In genomic region chr9:124658165-124659017, GRCh38 we compare ENCODE assay signal across 8 cellular contexts.
DNase-seq lines count a peak whose midpoint lies in the region; ATAC-seq and TF ChIP-seq lines count a peak whose summit lies in the region.

No MANE protein-coding gene starts in this region.

- peaks cover 35% of the 10 kb centered on the region for H3K4me1 Mint-ChIP-seq in CD4-positive, alpha-beta T cell (ENCODE audit: low read depth)
- peaks cover 12 to 37% (median 14%) of the 10 kb centered on the region in 3 donors for H3K4me1 Mint-ChIP-seq in naive B cell

- H3K9me3 Mint-ChIP-seq in CD4-positive, alpha-beta T cell: no peaks in the 10 kb centered on the region
- no peaks in the 10 kb centered on the region for H3K9me3 Mint-ChIP-seq in naive B cell

- peaks cover 4% of the 10 kb centered on the region for H3K27me3 ChIP-seq in CD4-positive, alpha-beta T cell (ENCODE audit: control insufficient read depth, insufficient read depth, low read length)

- POLR2A ChIA-PET in CD4-positive, alpha-beta T cell (lab: Charles Lee): interaction anchor here (0.6 to 1.3 kb wide), 6 partner anchors 9 to 41 kb away, joined by 3 to 6 read pairs (median 3); no protein-coding TSS in a partner anchor

- CTCF ChIA-PET in CD4-positive, alpha-beta T cell (lab: Charles Lee): no interaction called here

- ATAC-seq in CD4-positive, alpha-beta T cell (ENCODE audit: poor library complexity): peak; percentile 79
- peak; percentile 72 for ATAC-seq in HG03520 (IDR thresholded peaks at IDR 0.05; ENCODE audit: unreplicated experiment)
- peak; percentile 90 to 92 for ATAC-seq in naive B cell (ENCODE audit: low read depth in 2 of 2)

- intact Hi-C loops in CD4-positive, alpha-beta T cell (cut with DNase I, micrococcal nuclease): no loop called here

- H3K27ac Mint-ChIP-seq in CD4-positive, alpha-beta T cell: peak overlapping the region; percentile 92
- H3K27ac Mint-ChIP-seq in naive B cell: peak overlapping the region; percentile 49 to 96 (median 86)

- no peaks in the 10 kb centered on the region for H3K9me3 ChIP-seq in CD4-positive, alpha-beta T cell (ENCODE audit: control insufficient read depth, low read length)

- H3K4me3 Mint-ChIP-seq in CD4-positive, alpha-beta T cell: peak overlapping the region; percentile 90
- H3K4me3 Mint-ChIP-seq in naive B cell: peak overlapping the region; percentile 93 to 99 (median 96)

- peaks cover 10% of the 10 kb centered on the region for H3K27me3 Mint-ChIP-seq in CD4-positive, alpha-beta T cell
- no peaks in the 10 kb centered on the region for H3K27me3 Mint-ChIP-seq in naive B cell

- peak overlapping the region; percentile 72 for H3K4me3 ChIP-seq in fibroblast of pulmonary artery (replicated peaks; ENCODE audit: low read depth, low read length)

- H3K36me3 Mint-ChIP-seq in CD4-positive, alpha-beta T cell (ENCODE audit: low read depth): no peaks in the 10 kb centered on the region
- no peaks in the 10 kb centered on the region for H3K36me3 Mint-ChIP-seq in naive B cell

- DNase-seq in CD4-positive, alpha-beta T cell: peak in 7 of 10 experiments; percentile 1 to 43 (median 5)
- peak; percentile 49 for DNase-seq in GM19240 (ENCODE audit: insufficient read length, low spot score)
- DNase-seq in NCI-H526 (lab: John Stamatoyannopoulos, UW): peak; percentile 94 to 96
- DNase-seq in activated T-cell treated with anti-CD3 and anti-CD28 coated beads, Interleukin-2, amount 50 U/mL, for 1 hour: peak; percentile 23
- DNase-seq in fibroblast of pulmonary artery (ENCODE audit: low read depth): peak; percentile 97
- peak; percentile 50 for DNase-seq in naive B cell
- peak; percentile 91 for DNase-seq in superior temporal gyrus (ENCODE audit: extremely low spot score)

- peak overlapping the region; percentile 9 for H3K27ac ChIP-seq in CD4-positive, alpha-beta T cell (ENCODE audit: low read depth, low read length)

- TF ChIP-seq CTCF in CD4-positive, alpha-beta T cell (IDR thresholded peaks at IDR 0.05): no peak
- TF ChIP-seq CTCF in fibroblast of pulmonary artery (IDR thresholded peaks at IDR 0.05; ENCODE audit: low read length, missing control alignments): no peak

Comparison
In these comparisons a context has a peak if more than half of its experiments do, and no peak if none do; other contexts are left out.
1. Peak in every context shown above with its lines: DNase-seq, ATAC-seq, H3K4me3 ChIP-seq and H3K27ac ChIP-seq.
2. DNase-seq: peak in every context shown above with its lines; median percentile 97 in fibroblast of pulmonary artery; 95 in NCI-H526; 91 in superior temporal gyrus; 50 in naive B cell; 49 in GM19240; 23 in activated T-cell treated with anti-CD3 and anti-CD28 coated beads, Interleukin-2, amount 50 U/mL, for 1 hour; 5 in CD4-positive, alpha-beta T cell.